ENCODE assay signal across 8 cellular contexts in genomic region chr12:8950287-8950574, GRCh38. TPM values are rescaled to one million over a fixed set of nuclear protein-coding genes. Genes with fewer than 3 reads are reported as not detected.
DNase-seq lines count a peak whose midpoint lies in the region; ATAC-seq and TF ChIP-seq lines count a peak whose summit lies in the region.

No MANE protein-coding gene starts in this region.

- H3K4me3 ChIP-seq in Jurkat, Clone E6-1 (ENCODE audit: low read length), result peak overlapping the region; percentile 70
- H3K4me3 ChIP-seq in brain microvascular endothelial cell (ENCODE audit: low read depth, low read length) (peak overlapping the region; percentile 93), mucosa of descending colon (peak overlapping the region; percentile 81)

- peaks cover 12% of the 10 kb centered on the region for H3K4me1 ChIP-seq in mucosa of descending colon (ENCODE audit: low read depth)

- no peak for TF ChIP-seq CTCF in brain microvascular endothelial cell (IDR thresholded peaks at IDR 0.05; ENCODE audit: low read depth, low read length, missing control alignments)
- no peak for TF ChIP-seq CTCF in mucosa of descending colon (IDR thresholded peaks at IDR 0.05)

- in situ Hi-C loops in brain microvascular endothelial cell (cut with HindIII; ENCODE audit: low pct_ligation_motif_present, low sequenced_read_pairs), result no loop called here
- in situ Hi-C loops in KBM-7 (cut with MboI; ENCODE audit: low pct_unique_long_range_greater_than_20kb, low sequenced_read_pairs), result no loop called here

- peak; percentile 18 for ATAC-seq in mucosa of descending colon

- H3K9me3 ChIP-seq in mucosa of descending colon, result no peaks in the 10 kb centered on the region

- CTCF ChIA-PET in activated naive CD4-positive, alpha-beta T cell treated with anti-CD3 and anti-CD28 coated beads, Interleukin-2, amount 10 ng/mL, durations not matched to agents 7 days and 5 days (lab: Charles Lee), result interaction anchor here (0.8 to 5.0 kb wide), 13 partner anchors 38 to 293 kb away, joined by 3 to 82 read pairs (median 5); no protein-coding TSS in a partner anchor

- no peaks in the 10 kb centered on the region for H3K27me3 ChIP-seq in brain microvascular endothelial cell (replicated peaks)

- peak overlapping the region; percentile 98 for H3K27ac ChIP-seq in brain microvascular endothelial cell

- intact Hi-C loops in mucosa of descending colon (cut with DNase I, micrococcal nuclease), result no loop called here

- H3K36me3 Mint-ChIP-seq in activated naive CD4-positive, alpha-beta T cell treated with anti-CD3 and anti-CD28 coated beads, Interleukin-2, amount 10 ng/mL, durations not matched to agents 7 days and 5 days, result peaks cover 41% of the 10 kb centered on the region

- H3K4me3 Mint-ChIP-seq in activated naive CD4-positive, alpha-beta T cell treated with anti-CD3 and anti-CD28 coated beads, Interleukin-2, amount 10 ng/mL, durations not matched to agents 7 days and 5 days, result peak overlapping the region; percentile 98

- H3K9me3 Mint-ChIP-seq in activated naive CD4-positive, alpha-beta T cell treated with anti-CD3 and anti-CD28 coated beads, Interleukin-2, amount 10 ng/mL, durations not matched to agents 7 days and 5 days, result peaks cover 8% of the 10 kb centered on the region

- H3K27ac Mint-ChIP-seq in activated naive CD4-positive, alpha-beta T cell treated with anti-CD3 and anti-CD28 coated beads, Interleukin-2, amount 10 ng/mL, durations not matched to agents 7 days and 5 days, result peak overlapping the region; percentile 93

- DNase-seq in activated naive CD4-positive, alpha-beta T cell treated with anti-CD3 and anti-CD28 coated beads, Interleukin-2, amount 10 ng/mL, durations not matched to agents 7 days and 5 days, result no peak
- no peak for DNase-seq in activated naive CD4-positive, alpha-beta T cell treated with Interleukin-2 at 50 U/mL for 16 hours
- DNase-seq in Jurkat, Clone E6-1 (ENCODE audit: low read depth, low spot score), result no peak
- DNase-seq in brain microvascular endothelial cell (no peak), mucosa of descending colon (no peak), HK-2 (ENCODE audit: unreplicated experiment) (no peak), glomerular visceral epithelial cell (ENCODE audit: extremely low spot score) (no peak), KBM-7 (no peak)

- peaks cover 2% of the 10 kb centered on the region for H3K36me3 ChIP-seq in brain microvascular endothelial cell (replicated peaks)
- no peaks in the 10 kb centered on the region for H3K36me3 ChIP-seq in mucosa of descending colon (ENCODE audit: low read depth)

- H3K4me1 Mint-ChIP-seq in activated naive CD4-positive, alpha-beta T cell treated with anti-CD3 and anti-CD28 coated beads, Interleukin-2, amount 10 ng/mL, durations not matched to agents 7 days and 5 days, result peaks cover 68% of the 10 kb centered on the region

- no peaks in the 10 kb centered on the region for H3K27me3 Mint-ChIP-seq in activated naive CD4-positive, alpha-beta T cell treated with anti-CD3 and anti-CD28 coated beads, Interleukin-2, amount 10 ng/mL, durations not matched to agents 7 days and 5 days

RNA-seq across cellular contexts. Expression of gene M6PR, which starts 0.8 kb away (rescaled TPM):
- 169 TPM for polyA plus RNA-seq in Jurkat, Clone E6-1 (2012; ENCODE audit: insufficient read depth, insufficient read length)
- 100 to 1,000 TPM; 104 to 126 (median 105) TPM for total RNA-seq in mucosa of descending colon

RNA-seq across cellular contexts. Expression of gene PHC1, which starts 35.9 kb away (rescaled TPM):
- polyA plus RNA-seq in Jurkat, Clone E6-1 (2012; ENCODE audit: insufficient read depth, insufficient read length), result 21.2 TPM
- 10 to 100 TPM in 2 of 3 donors, 1 to 10 TPM in 1; 7.5 to 49.3 (median 11.2) TPM for total RNA-seq in mucosa of descending colon

RNA-seq across cellular contexts. Expression of gene KLRG1, which starts 39.1 kb away (rescaled TPM):
- polyA plus RNA-seq in Jurkat, Clone E6-1 (2012; ENCODE audit: insufficient read depth, insufficient read length), result 5.3 TPM
- 1 to 10 TPM; 1.1 to 4.1 (median 3.0) TPM for total RNA-seq in mucosa of descending colon
